ENCODE assay signal across 24 cellular contexts in genomic region chr5:66273131-66273530, GRCh38.
DNase-seq lines count a peak whose midpoint lies in the region; ATAC-seq, FAIRE-seq and TF ChIP-seq lines count a peak whose summit lies in the region.
"Had no signal": no experiment of that assay in that cellular context is flagged by ENCODE, and none has a peak within 500 bp of the region (broad histone marks: within the 10 kb centered on the region; RNA-seq: fewer than 3 reads in every experiment).

No MANE protein-coding gene starts in this region.

- H2AK5ac ChIP-seq in neuronal stem cell (ENCODE audit: low read depth, low read length): no peak overlapping the region

- no peaks in the 10 kb centered on the region for H3K9me2 ChIP-seq in GM23338 (ENCODE audit: insufficient read depth)

- H3K79me2 ChIP-seq in GM23338 (replicated peaks; ENCODE audit: insufficient read depth): no peaks in the 10 kb centered on the region
- H3K79me2 ChIP-seq in HepG2 (ENCODE audit: insufficient read depth, low read length): no peaks in the 10 kb centered on the region

- no peak overlapping the region for H3K4me3 ChIP-seq in GM23338
- no peak overlapping the region for H3K4me3 ChIP-seq in neuronal stem cell (ENCODE audit: low read length in 2 of 2)
- H3K4me3 ChIP-seq in upper lobe of right lung: no peak overlapping the region
- no peak overlapping the region for H3K4me3 ChIP-seq in HepG2 (replicated peaks in 1 of 3; ENCODE audit: insufficient read depth in 1 of 3, low read depth in 2 of 3, low read length in 3 of 3)
- H3K4me3 ChIP-seq: BLaER1, GM12878, HAP-1 had no signal

- H2BK15ac ChIP-seq in neuronal stem cell (ENCODE audit: low read length): no peak overlapping the region

- in situ Hi-C loops in HepG2 (cut with HindIII; ENCODE audit: extremely low pct_ligation_motif_present, low pct_unique_long_range_greater_than_20kb): no loop called here

- H2BK12ac ChIP-seq in neuronal stem cell (ENCODE audit: low read length): no peak overlapping the region

- POLR2A ChIA-PET in HepG2 (lab: Yijun Ruan, JAX): no interaction called here

- no peak for FAIRE-seq in HepG2 (lab: Jason Lieb, UNC)
- FAIRE-seq: A204.1, G401.6, GM12878, H54 had no signal

- H3K9me3 Mint-ChIP-seq in GM23338 (no peaks in the 10 kb centered on the region), mesothelial cell of epicardium (peaks cover 5% of the 10 kb centered on the region)
- H3K9me3 Mint-ChIP-seq: CD8-positive, alpha-beta T cell; HFFc6 had no signal

- H3K36me3 ChIP-seq in GM23338 (ENCODE audit: insufficient read depth) (no peaks in the 10 kb centered on the region), neuronal stem cell (replicated peaks in 1 of 2; ENCODE audit: control insufficient read depth in 2 of 2, insufficient read depth in 2 of 2, low read length in 2 of 2) (no peaks in the 10 kb centered on the region), upper lobe of right lung (no peaks in the 10 kb centered on the region), HepG2 (replicated peaks in 1 of 2; ENCODE audit: control insufficient read depth in 1 of 2, insufficient read depth in 2 of 2, low read length in 2 of 2) (no peaks in the 10 kb centered on the region)
- H3K36me3 ChIP-seq: BLaER1, HAP-1 had no signal

- TF ChIP-seq POLR2A in HepG2 (IDR thresholded peaks at IDR 0.05; ENCODE audit: insufficient read depth in 1 of 2, low read depth in 2 of 2, low read length in 2 of 2): no peak

- no peak overlapping the region for H3K9ac ChIP-seq in neuronal stem cell (ENCODE audit: low read depth, low read length, poor library complexity)
- no peak overlapping the region for H3K9ac ChIP-seq in HepG2 (ENCODE audit: insufficient read depth, low read depth, low read length)
- H3K9ac ChIP-seq: BLaER1 had no signal

- CTCF ChIA-PET in HepG2 (lab: Yijun Ruan, JAX; ENCODE audit: low intra/inter-chr PET ratio, low total read pairs): no interaction called here

- ATAC-seq in GM23338 (no peak), left lobe of liver (peak; percentile 13), upper lobe of right lung (no peak), HepG2 (no peak)
- ATAC-seq: CD8-positive, alpha-beta T cell; GM12878 had no signal

- no peak overlapping the region for H3K27ac ChIP-seq in GM23338 (ENCODE audit: low read depth)
- peak overlapping the region; percentile 90 for H3K27ac ChIP-seq in neuronal stem cell (replicated peaks; ENCODE audit: low read length)
- no peak overlapping the region for H3K27ac ChIP-seq in upper lobe of right lung
- H3K27ac ChIP-seq in HepG2 (ENCODE audit: extremely low read length, insufficient read depth, low read length): no peak overlapping the region
- H3K27ac ChIP-seq: 22Rv1, BLaER1, C4-2B had no signal

- H2AFZ ChIP-seq in GM23338 (peak overlapping the region; percentile 43; the same call in 1 of the 2 replicates), neuronal stem cell (ENCODE audit: low read length) (no peak overlapping the region), HepG2 (ENCODE audit: low read length) (no peak overlapping the region)

- H3K4me2 ChIP-seq in GM23338 (no peak overlapping the region), neuronal stem cell (ENCODE audit: insufficient read depth, low read length, poor library complexity, severe bottlenecking) (no peak overlapping the region), HepG2 (ENCODE audit: low read depth, low read length) (no peak overlapping the region)
- H3K4me2 ChIP-seq: BLaER1 had no signal

- H3K79me1 ChIP-seq in neuronal stem cell (ENCODE audit: low read depth, low read length): no peaks in the 10 kb centered on the region

- H3K4me1 ChIP-seq in GM23338 (ENCODE audit: insufficient read depth) (no peaks in the 10 kb centered on the region), neuronal stem cell (ENCODE audit: control insufficient read depth in 2 of 2, insufficient read depth in 1 of 2, low read depth in 1 of 2, low read length in 2 of 2) (peaks cover 2 to 10% of the 10 kb centered on the region in 2 donors), upper lobe of right lung (no peaks in the 10 kb centered on the region), HepG2 (ENCODE audit: insufficient read depth, low read length) (no peaks in the 10 kb centered on the region)
- H3K4me1 ChIP-seq: BLaER1, Caco-2, HAP-1 had no signal

- no peak overlapping the region for H2BK5ac ChIP-seq in neuronal stem cell (ENCODE audit: low read length)

- H4K20me1 ChIP-seq in GM23338 (replicated peaks; ENCODE audit: insufficient read depth) (no peaks in the 10 kb centered on the region), HepG2 (ENCODE audit: insufficient read depth, low read length) (no peaks in the 10 kb centered on the region)
- H4K20me1 ChIP-seq: BLaER1 had no signal

- H2BK120ac ChIP-seq in neuronal stem cell (ENCODE audit: low read depth, low read length): no peak overlapping the region

- no peak for TF ChIP-seq EP300 in HepG2 (IDR thresholded peaks at IDR 0.05; ENCODE audit: low read depth in 2 of 2, low read length in 2 of 2)
- TF ChIP-seq EP300 in HepG2 (CRISPR knock-in tag; IDR thresholded peaks at IDR 0.05; ENCODE audit: borderline replicate concordance): no peak

- H3K9me3 ChIP-seq in neuronal stem cell (replicated peaks in 1 of 2; ENCODE audit: control insufficient read depth in 2 of 2, insufficient read depth in 1 of 2, low read depth in 1 of 2, low read length in 2 of 2) (peaks cover 0 to 1% of the 10 kb centered on the region in 2 donors), upper lobe of right lung (no peaks in the 10 kb centered on the region), HepG2 (ENCODE audit: low read length) (no peaks in the 10 kb centered on the region)
- H3K9me3 ChIP-seq: BLaER1, Caco-2, HAP-1 had no signal

- H3K4ac ChIP-seq in neuronal stem cell (ENCODE audit: low read length): no peak overlapping the region

- H3K18ac ChIP-seq in neuronal stem cell (ENCODE audit: low read length): no peak overlapping the region

- no peak for TF ChIP-seq RAD21 in HepG2 (CRISPR knock-in tag; IDR thresholded peaks at IDR 0.05)

- peaks cover 5% of the 10 kb centered on the region; the same call in 2 of the 3 replicates for H3K4me1 Mint-ChIP-seq in GM23338
- H3K4me1 Mint-ChIP-seq in mesothelial cell of epicardium: no peaks in the 10 kb centered on the region
- H3K4me1 Mint-ChIP-seq: B cell; CD4-positive, CD25-positive, alpha-beta regulatory T cell had no signal

- no peak overlapping the region for H4K8ac ChIP-seq in neuronal stem cell (ENCODE audit: low read depth, low read length)

- no peak for TF ChIP-seq CTCF in GM23338 (conservative IDR thresholded peaks at IDR 0.05; ENCODE audit: low read depth in 2 of 2)
- TF ChIP-seq CTCF in mesothelial cell of epicardium (IDR thresholded peaks at IDR 0.05; ENCODE audit: unreplicated experiment): no peak
- TF ChIP-seq CTCF in upper lobe of right lung (IDR thresholded peaks at IDR 0.05): no peak
- TF ChIP-seq CTCF in HepG2 (CRISPR knock-in tag; IDR thresholded peaks at IDR 0.05): no peak

- no TSS peak for BruUV-seq in HepG2 (replicated peaks; lab: Mats Ljungman, UMichigan)

- intact Hi-C loops in upper lobe of right lung (cut with DNase I): no loop called here
- intact Hi-C loops in HepG2 (cut with micrococcal nuclease; ENCODE audit: unreplicated experiment): no loop called here

- no peak overlapping the region for H3K23ac ChIP-seq in neuronal stem cell (ENCODE audit: low read depth, low read length, poor library complexity)

- H3K27me3 ChIP-seq in GM23338 (ENCODE audit: insufficient read depth) (no peaks in the 10 kb centered on the region), neuronal stem cell (ENCODE audit: control insufficient read depth in 3 of 3, insufficient read depth in 3 of 3, low read depth in 1 of 3, low read length in 3 of 3) (peaks cover 0 to 7% (median 0%) of the 10 kb centered on the region in 3 experiments), upper lobe of right lung (no peaks in the 10 kb centered on the region), HepG2 (ENCODE audit: control insufficient read depth in 1 of 2, insufficient read depth in 2 of 2, low read length in 2 of 2) (peaks cover 1 to 24% of the 10 kb centered on the region in 2 experiments; a peak in 4 of 5 replicates)
- H3K27me3 ChIP-seq: BLaER1 had no signal

- no peak overlapping the region for H3K4me3 Mint-ChIP-seq in GM23338
- no peak overlapping the region for H3K4me3 Mint-ChIP-seq in mesothelial cell of epicardium
- H3K4me3 Mint-ChIP-seq: B cell; CD4-positive, CD25-positive, alpha-beta regulatory T cell; CD8-positive, alpha-beta T cell; HFFc6 had no signal

- H3K27me3 Mint-ChIP-seq in GM23338 (ENCODE audit: insufficient read depth, low read depth, poor library complexity): no peaks in the 10 kb centered on the region
- H3K27me3 Mint-ChIP-seq in mesothelial cell of epicardium (ENCODE audit: low read depth): peaks cover 49% of the 10 kb centered on the region

- H3K14ac ChIP-seq in neuronal stem cell (ENCODE audit: low read length): no peak overlapping the region

- H3F3A ChIP-seq in GM23338 (replicated peaks; ENCODE audit: low read depth): no peaks in the 10 kb centered on the region

- DNase-seq in GM23338 (ENCODE audit: low spot score): no peak
- peak; percentile 39 for DNase-seq in NCI-H69 (lab: John Stamatoyannopoulos, UW)
- no peak for DNase-seq in left lobe of liver (ENCODE audit: low spot score)
- DNase-seq in neuronal stem cell (ENCODE audit: low spot score): peak; percentile 66
- DNase-seq in mesothelial cell of epicardium (ENCODE audit: low spot score in 2 of 2, unreplicated experiment in 2 of 2): no peak
- no peak for DNase-seq in upper lobe of right lung
- DNase-seq in HepG2 (ENCODE audit: low spot score): no peak
- DNase-seq in islet precursor cell: no peak
- DNase-seq: Caco-2; CD4-positive, CD25-positive, alpha-beta regulatory T cell; CD8-positive, alpha-beta T cell; DMS153; DND-41; GOT3; HFFc6 had no signal

- no peak overlapping the region for H4K91ac ChIP-seq in neuronal stem cell (ENCODE audit: low read depth, low read length, poor library complexity)

- H3K27ac Mint-ChIP-seq in GM23338 (no peak overlapping the region), mesothelial cell of epicardium (no peak overlapping the region)
- H3K27ac Mint-ChIP-seq: B cell; CD4-positive, CD25-positive, alpha-beta regulatory T cell; CD8-positive, alpha-beta T cell; HFFc6 had no signal

- no peaks in the 10 kb centered on the region for H3K36me3 Mint-ChIP-seq in GM23338 (ENCODE audit: low read depth)
- no peaks in the 10 kb centered on the region for H3K36me3 Mint-ChIP-seq in mesothelial cell of epicardium
- H3K36me3 Mint-ChIP-seq: CD4-positive, CD25-positive, alpha-beta regulatory T cell; CD8-positive, alpha-beta T cell had no signal

- no CpG with 5 or more reads among the region's 4 CpGs for WGBS in neuronal stem cell (ENCODE audit: extremely low coverage in 2 of 2, insufficient read length in 2 of 2, insufficient replicate concordance in 1 of 2), 2 donors
- 3% methylated on average over 4 of the region's 4 CpGs for WGBS in HepG2 (ENCODE audit: low lambda C conversion rate)

TF ChIP-seq in GM23338, 12 proteins besides CTCF, POLR2A, EP300 and RAD21 (continues in another document):
- TF ChIP-seq CREB1 (CRISPR knock-in tag; IDR thresholded peaks at IDR 0.05; ENCODE audit: low read depth): no peak

TF ChIP-seq in HepG2, 621 proteins besides CTCF, POLR2A, EP300 and RAD21 (continues in another document):
- TF ChIP-seq TBX2 (CRISPR knock-in tag; IDR thresholded peaks at IDR 0.05; ENCODE audit: borderline replicate concordance) (no peak), MAFG (CRISPR knock-in tag; IDR thresholded peaks at IDR 0.05) (no peak), TARDBP (CRISPR knock-in tag; IDR thresholded peaks at IDR 0.05) (no peak), NPAS2 (CRISPR knock-in tag; IDR thresholded peaks at IDR 0.05; ENCODE audit: borderline replicate concordance) (no peak)

Comparison
In these comparisons a context has a peak if more than half of its experiments do, and no peak if none do; other contexts are left out.
1. DNase-seq: peak in NCI-H69 (single experiment) and neuronal stem cell (single experiment); none in GM23338 (single experiment), left lobe of liver (single experiment), mesothelial cell of epicardium (0 of 2), upper lobe of right lung (single experiment), HepG2 (single experiment) and islet precursor cell (single experiment).